16 cellular contexts compared by ENCODE assay signal in genomic region chr4:28555851-28556250, GRCh38.
"Had no signal": no experiment of that assay in that cellular context is flagged by ENCODE, and none has a peak within 500 bp of the region (broad histone marks: within the 10 kb centered on the region; RNA-seq: fewer than 3 reads in every experiment).

No MANE protein-coding gene starts in this region.

- H3K36me3 ChIP-seq: ascending aorta, gastroesophageal sphincter, right atrium auricular region, suprapubic skin, upper lobe of right lung had no signal

- H3K4me1 ChIP-seq: ascending aorta, gastroesophageal sphincter, right atrium auricular region, suprapubic skin, upper lobe of right lung had no signal

- H3K27ac ChIP-seq: ascending aorta, gastroesophageal sphincter, right atrium auricular region, suprapubic skin, upper lobe of right lung, VCaP had no signal

- H3K4me3 ChIP-seq: ascending aorta, gastroesophageal sphincter, lung, right atrium auricular region, suprapubic skin, upper lobe of right lung had no signal

- H3K27me3 ChIP-seq: ascending aorta, gastroesophageal sphincter, right atrium auricular region, suprapubic skin, upper lobe of right lung had no signal

- H3K9me3 ChIP-seq: ascending aorta, gastroesophageal sphincter, right atrium auricular region, upper lobe of right lung had no signal

- ATAC-seq: effector memory CD8-positive, alpha-beta T cell; gastroesophageal sphincter; naive thymus-derived CD4-positive, alpha-beta T cell; upper lobe of right lung had no signal

- DNase-seq: activated CD4-positive, alpha-beta memory T cell treated with anti-CD3 and anti-CD28 coated beads for 36 hours; activated naive CD8-positive, alpha-beta T cell treated with anti-CD3 and anti-CD28 coated beads, Interleukin-2, amount 10 ng/mL, durations not matched to agents 7 days and 5 days; effector memory CD8-positive, alpha-beta T cell; erythroblast; hippocampal formation; naive thymus-derived CD4-positive, alpha-beta T cell; posterior cingulate gyrus; stimulated activated naive CD4-positive, alpha-beta T cell; T-helper 9 cell; upper lobe of right lung had no signal
